ENCODE assay signal across 19 cellular contexts in the genomic region with DNA sequence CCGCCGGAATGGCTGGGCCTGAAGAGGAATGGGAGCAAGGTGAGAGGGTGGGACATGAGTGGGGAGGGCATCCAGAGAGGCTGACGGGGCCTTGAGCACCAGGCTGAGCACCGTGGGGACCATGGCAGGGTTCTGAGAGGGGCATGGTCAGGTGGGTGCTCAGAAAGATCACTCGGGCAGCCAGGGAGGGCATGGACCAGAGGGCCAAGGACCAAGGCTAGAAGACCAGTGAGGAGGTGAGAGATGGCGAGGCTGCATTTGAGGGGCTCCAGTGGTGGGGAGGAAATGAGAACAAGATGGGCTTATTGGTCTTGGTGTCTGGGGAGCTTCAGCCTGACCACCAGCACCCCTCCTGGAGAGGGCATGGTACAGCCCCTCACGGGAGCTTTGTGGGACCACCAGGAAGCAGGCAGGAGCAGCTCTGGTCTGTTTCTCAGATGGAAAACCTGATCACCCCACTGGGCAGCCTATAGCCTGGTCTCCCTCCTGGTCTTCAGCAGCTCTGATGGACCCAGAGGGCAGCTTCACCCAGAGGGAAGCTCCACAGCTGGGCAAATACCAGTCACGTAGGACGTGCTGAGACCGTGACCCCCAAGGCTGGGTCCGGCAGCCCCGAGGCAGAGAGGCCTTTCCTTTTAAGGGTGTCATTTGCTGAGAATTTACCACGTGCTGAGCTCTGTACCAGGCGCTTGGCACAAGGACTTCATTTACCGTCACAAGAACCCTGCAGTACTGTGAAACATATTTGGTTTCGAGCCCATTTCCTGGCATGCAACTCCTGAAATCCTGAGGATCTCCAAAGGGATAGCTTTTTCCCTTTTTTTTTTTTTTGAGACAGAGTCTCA. TPM values are rescaled to one million over a fixed set of nuclear protein-coding genes. Genes with fewer than 3 reads are reported as not detected.
"Had no signal": no experiment of that assay in that cellular context is flagged by ENCODE, and none has a peak within 500 bp of the region (broad histone marks: within the 10 kb centered on the region; RNA-seq: fewer than 3 reads in every experiment).

No MANE protein-coding gene starts in this region.

- H3K4me1 Mint-ChIP-seq: activated CD8-positive, alpha-beta memory T cell treated with anti-CD3 and anti-CD28 coated beads, Interleukin-2, amount 10 ng/mL, durations not matched to agents 7 days and 5 days; activated naive CD8-positive, alpha-beta T cell treated with anti-CD3 and anti-CD28 coated beads for 36 hours had no signal

- H3K9me3 ChIP-seq: gastroesophageal sphincter, heart left ventricle, suprapubic skin had no signal

- H3K4me3 Mint-ChIP-seq: activated CD4-positive, alpha-beta memory T cell treated with anti-CD3 and anti-CD28 coated beads, Interleukin-2, amount 10 ng/mL, durations not matched to agents 7 days and 5 days; activated CD8-positive, alpha-beta memory T cell treated with anti-CD3 and anti-CD28 coated beads, Interleukin-2, amount 10 ng/mL, durations not matched to agents 7 days and 5 days; activated naive CD8-positive, alpha-beta T cell treated with anti-CD3 and anti-CD28 coated beads for 36 hours; stimulated activated naive CD8-positive, alpha-beta T cell treated with anti-CD3 and anti-CD28 coated beads, Interleukin-15, Interleukin-2, amounts not matched to agents 100 ng/mL and 50 ng/mL, for 24 hours had no signal

- FAIRE-seq: colon had no signal

- H3K9me3 Mint-ChIP-seq: activated CD4-positive, alpha-beta memory T cell treated with anti-CD3 and anti-CD28 coated beads, Interleukin-2, amount 10 ng/mL, durations not matched to agents 7 days and 5 days; activated naive CD8-positive, alpha-beta T cell treated with anti-CD3 and anti-CD28 coated beads for 36 hours; stimulated activated naive CD8-positive, alpha-beta T cell treated with anti-CD3 and anti-CD28 coated beads, Interleukin-15, Interleukin-2, amounts not matched to agents 100 ng/mL and 50 ng/mL, for 24 hours had no signal

- ATAC-seq: activated CD8-positive, alpha-beta memory T cell treated with anti-CD3 and anti-CD28 coated beads, Interleukin-2, amount 10 ng/mL, durations not matched to agents 7 days and 5 days; gastroesophageal sphincter; left ventricle myocardium superior had no signal

- H3K36me3 Mint-ChIP-seq: activated CD8-positive, alpha-beta memory T cell treated with anti-CD3 and anti-CD28 coated beads, Interleukin-2, amount 10 ng/mL, durations not matched to agents 7 days and 5 days; activated naive CD8-positive, alpha-beta T cell treated with anti-CD3 and anti-CD28 coated beads for 36 hours had no signal

- H3K4me1 ChIP-seq: gastroesophageal sphincter, heart left ventricle, suprapubic skin had no signal

- H3K27ac ChIP-seq: gastroesophageal sphincter, heart left ventricle, suprapubic skin had no signal

- H3K4me3 ChIP-seq: gastroesophageal sphincter, heart left ventricle, suprapubic skin had no signal

- DNase-seq: activated CD4-positive, alpha-beta memory T cell treated with anti-CD3 and anti-CD28 coated beads, Interleukin-2, amount 10 ng/mL, durations not matched to agents 7 days and 5 days; activated CD4-positive, alpha-beta T cell treated with anti-CD3 and anti-CD28 coated beads for 48 hours; activated CD4-positive, CD25-positive, alpha-beta regulatory T cell; activated CD8-positive, alpha-beta memory T cell treated with anti-CD3 and anti-CD28 coated beads, Interleukin-2, amount 10 ng/mL, durations not matched to agents 7 days and 5 days; activated naive CD4-positive, alpha-beta T cell; activated naive CD8-positive, alpha-beta T cell treated with anti-CD3 and anti-CD28 coated beads for 36 hours; amniotic stem cell; erythroblast; heart left ventricle; left ventricle myocardium superior; stimulated activated CD4-positive, alpha-beta T cell treated with anti-CD3 and anti-CD28 coated beads, Interleukin-12 subunit alpha, Interleukin-12 subunit beta, amount 100 ng/mL, for 4 hours; stimulated activated CD4-positive, alpha-beta T cell treated with anti-CD3 and anti-CD28 coated beads, Interleukin-1b, Interleukin-23, amount 100 ng/mL, for 48 hours; stimulated activated CD8-positive, alpha-beta memory T cell treated with anti-CD3 and anti-CD28 coated beads, Interleukin-4, amount 100 ng/mL, for 48 hours had no signal

- H3K27ac Mint-ChIP-seq: activated CD4-positive, alpha-beta memory T cell treated with anti-CD3 and anti-CD28 coated beads, Interleukin-2, amount 10 ng/mL, durations not matched to agents 7 days and 5 days; activated CD8-positive, alpha-beta memory T cell treated with anti-CD3 and anti-CD28 coated beads, Interleukin-2, amount 10 ng/mL, durations not matched to agents 7 days and 5 days; activated naive CD8-positive, alpha-beta T cell treated with anti-CD3 and anti-CD28 coated beads for 36 hours; stimulated activated naive CD8-positive, alpha-beta T cell treated with anti-CD3 and anti-CD28 coated beads, Interleukin-15, Interleukin-2, amounts not matched to agents 100 ng/mL and 50 ng/mL, for 24 hours had no signal

RNA-seq across cellular contexts. Expression of a gene that starts 58.8 kb away (rescaled TPM):
- total RNA-seq: osteocyte had no signal
- polyA plus RNA-seq: neural cell had no signal
